In the genomic region with DNA sequence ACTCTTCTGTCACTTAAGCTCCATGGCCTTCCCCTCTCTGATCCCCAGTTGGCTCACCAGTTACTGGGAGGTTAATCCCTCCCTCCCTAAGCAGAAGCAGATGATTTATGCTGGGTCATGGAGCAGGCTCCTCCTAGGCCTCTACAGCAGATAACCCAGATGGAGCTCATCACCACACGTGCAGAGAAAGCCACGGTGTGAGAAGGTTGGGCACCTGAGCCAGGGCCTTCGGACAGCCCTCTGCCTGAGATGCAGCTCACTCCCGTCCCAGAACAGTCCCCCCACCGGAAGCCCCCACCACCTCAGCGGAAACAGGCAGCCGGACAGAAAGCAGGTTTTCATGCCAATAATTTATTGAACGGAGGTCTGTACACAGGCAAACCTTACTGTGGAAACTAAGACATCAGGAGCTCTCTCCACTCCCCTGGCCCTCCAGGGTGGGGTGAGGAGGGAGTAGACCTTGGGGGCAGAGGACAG, we compare ENCODE assay signal across 9 cellular contexts. TPM values are rescaled to one million over a fixed set of nuclear protein-coding genes. Genes with fewer than 3 reads are reported as not detected.
DNase-seq lines count a peak whose midpoint lies in the region; ATAC-seq and TF ChIP-seq lines count a peak whose summit lies in the region.
"Had no signal": no experiment of that assay in that cellular context is flagged by ENCODE, and none has a peak within 500 bp of the region (broad histone marks: within the 10 kb centered on the region; RNA-seq: fewer than 3 reads in every experiment).

No MANE protein-coding gene starts in this region.

- H3K4me3 ChIP-seq in Karpas-422 (ENCODE audit: low read length) (no peak overlapping the region), HAP-1 (no peak overlapping the region)
- H3K4me3 ChIP-seq: heart right ventricle had no signal

- no peaks in the 10 kb centered on the region for H3K36me3 Mint-ChIP-seq in natural killer cell
- H3K36me3 Mint-ChIP-seq in natural killer cell treated with Interleukin-12 subunit alpha and Interleukin-12 subunit beta and Interleukin-15 and Interleukin-18, amount 100 ng/mL, for 72 hours, result peaks cover 7% of the 10 kb centered on the region
- H3K36me3 Mint-ChIP-seq in central memory CD8-positive, alpha-beta T cell (ENCODE audit: insufficient read depth), result peaks cover 22% of the 10 kb centered on the region

- peak overlapping the region; percentile 65 to 67 for H3K27ac Mint-ChIP-seq in natural killer cell
- peak overlapping the region in 1 of 2 donors; percentile 76 for H3K27ac Mint-ChIP-seq in natural killer cell treated with Interleukin-12 subunit alpha and Interleukin-12 subunit beta and Interleukin-15 and Interleukin-18, amount 100 ng/mL, for 72 hours
- peak overlapping the region; percentile 64 for H3K27ac Mint-ChIP-seq in central memory CD8-positive, alpha-beta T cell (ENCODE audit: low read depth)

- DNase-seq in natural killer cell (no peak), left colon (no peak), Karpas-422 (no peak), HAP-1 (ENCODE audit: low spot score in 2 of 2) (no peak)
- DNase-seq in natural killer cell treated with Interleukin-12 subunit alpha and Interleukin-12 subunit beta and Interleukin-15 and Interleukin-18, amount 100 ng/mL, for 72 hours (ENCODE audit: low spot score), result no peak
- no peak for DNase-seq in central memory CD8-positive, alpha-beta T cell (ENCODE audit: low spot score in 2 of 2)
- DNase-seq: heart right ventricle, NCI-H1105, T-helper 1 cell had no signal

- no peak overlapping the region for H3K9ac ChIP-seq in Karpas-422 (ENCODE audit: low read length)

- H3K79me2 ChIP-seq in Karpas-422 (ENCODE audit: low read length), result peaks cover 3% of the 10 kb centered on the region

- H3K4me1 ChIP-seq in Karpas-422 (ENCODE audit: low read length), result no peaks in the 10 kb centered on the region
- H3K4me1 ChIP-seq in HAP-1, result no peaks in the 10 kb centered on the region

- no peak overlapping the region for H2AFZ ChIP-seq in Karpas-422 (ENCODE audit: low read length)

- H4K20me1 ChIP-seq in Karpas-422 (ENCODE audit: insufficient read depth, low read depth, low read length), result peaks cover 6% of the 10 kb centered on the region; the same call in 1 of the 2 replicates

- peaks cover 10% of the 10 kb centered on the region for H3K36me3 ChIP-seq in Karpas-422 (ENCODE audit: insufficient read depth, low read length)
- peaks cover 88% of the 10 kb centered on the region for H3K36me3 ChIP-seq in HAP-1 (replicated peaks)

- no peaks in the 10 kb centered on the region for H3K9me3 Mint-ChIP-seq in natural killer cell
- H3K9me3 Mint-ChIP-seq in natural killer cell treated with Interleukin-12 subunit alpha and Interleukin-12 subunit beta and Interleukin-15 and Interleukin-18, amount 100 ng/mL, for 72 hours, result no peaks in the 10 kb centered on the region
- no peaks in the 10 kb centered on the region for H3K9me3 Mint-ChIP-seq in central memory CD8-positive, alpha-beta T cell

- H3K27me3 ChIP-seq in Karpas-422 (ENCODE audit: low read length) (no peaks in the 10 kb centered on the region), HAP-1 (ENCODE audit: low read depth) (no peaks in the 10 kb centered on the region)
- H3K27me3 ChIP-seq: heart right ventricle had no signal

- intact Hi-C loops in natural killer cell (cut with micrococcal nuclease) (no loop called here), left colon (cut with DNase I, micrococcal nuclease) (no loop called here)

- H3K27me3 Mint-ChIP-seq in natural killer cell (ENCODE audit: low read depth in 2 of 2), result no peaks in the 10 kb centered on the region
- H3K27me3 Mint-ChIP-seq in natural killer cell treated with Interleukin-12 subunit alpha and Interleukin-12 subunit beta and Interleukin-15 and Interleukin-18, amount 100 ng/mL, for 72 hours, result no peaks in the 10 kb centered on the region
- H3K27me3 Mint-ChIP-seq in central memory CD8-positive, alpha-beta T cell, result no peaks in the 10 kb centered on the region

- H3K4me1 Mint-ChIP-seq in natural killer cell, result peaks cover 7 to 29% of the 10 kb centered on the region in 2 donors
- peaks cover 9 to 27% of the 10 kb centered on the region in 2 donors for H3K4me1 Mint-ChIP-seq in natural killer cell treated with Interleukin-12 subunit alpha and Interleukin-12 subunit beta and Interleukin-15 and Interleukin-18, amount 100 ng/mL, for 72 hours (ENCODE audit: low read depth in 2 of 2)
- peaks cover 27% of the 10 kb centered on the region for H3K4me1 Mint-ChIP-seq in central memory CD8-positive, alpha-beta T cell

- no peaks in the 10 kb centered on the region for H3K9me2 ChIP-seq in Karpas-422 (replicated peaks; ENCODE audit: insufficient read depth, low read length)

- no peaks in the 10 kb centered on the region for H3K9me3 ChIP-seq in Karpas-422 (ENCODE audit: low read length)
- H3K9me3 ChIP-seq in HAP-1, result no peaks in the 10 kb centered on the region
- H3K9me3 ChIP-seq: heart right ventricle had no signal

- H3K4me3 Mint-ChIP-seq in natural killer cell, result no peak overlapping the region
- H3K4me3 Mint-ChIP-seq in natural killer cell treated with Interleukin-12 subunit alpha and Interleukin-12 subunit beta and Interleukin-15 and Interleukin-18, amount 100 ng/mL, for 72 hours, result no peak overlapping the region
- H3K4me3 Mint-ChIP-seq in central memory CD8-positive, alpha-beta T cell, result no peak overlapping the region

- no peak overlapping the region for H3K4me2 ChIP-seq in Karpas-422 (ENCODE audit: low read depth, low read length, poor library complexity, severe bottlenecking)

- no peak overlapping the region for H3K27ac ChIP-seq in Karpas-422 (ENCODE audit: low read length)

- in situ Hi-C loops in HAP-1 (cut with MboI; ENCODE audit: low sequenced_read_pairs), result no loop called here

- ATAC-seq in natural killer cell, result no peak
- no peak for ATAC-seq in natural killer cell treated with Interleukin-12 subunit alpha and Interleukin-12 subunit beta and Interleukin-15 and Interleukin-18, amount 100 ng/mL, for 72 hours
- no peak for ATAC-seq in central memory CD8-positive, alpha-beta T cell (replicated peaks; ENCODE audit: extremely low read depth, poor library complexity, severe bottlenecking)
- ATAC-seq in left colon, result no peak

- TF ChIP-seq CTCF in natural killer cell (IDR thresholded peaks at IDR 0.05), result no peak

RNA-seq across cellular contexts. Expression of a gene that starts 9.8 kb away (rescaled TPM):
- total RNA-seq in natural killer cell (10 to 100 TPM in 2 of 3 donors, 1 to 10 TPM in 1; 8.8 to 10.6 (median 10.2) TPM), left colon (1 to 10 TPM; 8.1 to 8.7 TPM)
- 10 to 100 TPM; 18.5 to 23.7 TPM for total RNA-seq in natural killer cell treated with Interleukin-12 subunit alpha and Interleukin-12 subunit beta and Interleukin-15 and Interleukin-18, amount 100 ng/mL, for 72 hours
- total RNA-seq in Karpas-422 (2014; rRNA removed; shearing (Covaris generic); ENCODE audit: low replicate concordance), result 3.4 and 9.1 TPM in 2 replicates

RNA-seq across cellular contexts. Expression of a gene that starts 12.4 kb away (rescaled TPM):
- 100 to 1,000 TPM in 1 of 3 donors, 10 to 100 TPM in 2; 83.2 to 110 (median 83.7) TPM for total RNA-seq in natural killer cell
- total RNA-seq in natural killer cell treated with Interleukin-12 subunit alpha and Interleukin-12 subunit beta and Interleukin-15 and Interleukin-18, amount 100 ng/mL, for 72 hours, result 10 to 100 TPM; 28.5 to 33.2 TPM
- total RNA-seq in left colon, result 10 to 100 TPM; 20.5 to 42.2 TPM
- 16.3 and 42.7 TPM in 2 replicates for total RNA-seq in Karpas-422 (2014; rRNA removed; shearing (Covaris generic); ENCODE audit: low replicate concordance)

RNA-seq across cellular contexts. Expression of a gene that starts 12.5 kb away (rescaled TPM):
- total RNA-seq in natural killer cell (10 to 100 TPM; 42.5 to 52.1 (median 44.1) TPM), left colon (10 to 100 TPM; 40.9 to 43.3 TPM)
- 10 to 100 TPM; 51.1 to 52.8 TPM for total RNA-seq in natural killer cell treated with Interleukin-12 subunit alpha and Interleukin-12 subunit beta and Interleukin-15 and Interleukin-18, amount 100 ng/mL, for 72 hours
- total RNA-seq in Karpas-422 (2014; rRNA removed; shearing (Covaris generic); ENCODE audit: low replicate concordance), result 17.7 and 29.3 TPM in 2 replicates

RNA-seq across cellular contexts. Expression of a gene that starts 25.0 kb away (rescaled TPM):
- 100 to 1,000 TPM in 1 of 3 donors, 10 to 100 TPM in 2; 58.3 to 115 (median 75.6) TPM for total RNA-seq in natural killer cell
- total RNA-seq in natural killer cell treated with Interleukin-12 subunit alpha and Interleukin-12 subunit beta and Interleukin-15 and Interleukin-18, amount 100 ng/mL, for 72 hours, result 10 to 100 TPM; 29.5 to 47.8 TPM
- 10 to 100 TPM; 40.8 to 50.1 TPM for total RNA-seq in left colon
- total RNA-seq in Karpas-422 (2014; rRNA removed; shearing (Covaris generic); ENCODE audit: low replicate concordance), result 36.4 and 53.6 TPM in 2 replicates

RNA-seq across cellular contexts. Expression of a gene that starts 39.2 kb away (rescaled TPM):
- total RNA-seq in natural killer cell (100 to 1,000 TPM in 2 of 3 donors, 10 to 100 TPM in 1; 95.4 to 121 (median 108) TPM), left colon (10 to 100 TPM; 43.0 to 47.9 TPM)
- total RNA-seq in natural killer cell treated with Interleukin-12 subunit alpha and Interleukin-12 subunit beta and Interleukin-15 and Interleukin-18, amount 100 ng/mL, for 72 hours, result 100 to 1,000 TPM; 110 to 115 TPM
- total RNA-seq in Karpas-422 (2014; rRNA removed; shearing (Covaris generic); ENCODE audit: low replicate concordance), result 25.0 and 30.6 TPM in 2 replicates
